In genomic region chr4:113610542-113610941, GRCh38 we compare ENCODE assay signal across 1 cellular context.
TF ChIP-seq lines count a peak whose summit lies in the region.

No MANE protein-coding gene starts in this region.

TF ChIP-seq in HEK293, 187 proteins besides CTCF, POLR2A, EP300 and RAD21 (continued from another document):
- TF ChIP-seq, protein P1, sequence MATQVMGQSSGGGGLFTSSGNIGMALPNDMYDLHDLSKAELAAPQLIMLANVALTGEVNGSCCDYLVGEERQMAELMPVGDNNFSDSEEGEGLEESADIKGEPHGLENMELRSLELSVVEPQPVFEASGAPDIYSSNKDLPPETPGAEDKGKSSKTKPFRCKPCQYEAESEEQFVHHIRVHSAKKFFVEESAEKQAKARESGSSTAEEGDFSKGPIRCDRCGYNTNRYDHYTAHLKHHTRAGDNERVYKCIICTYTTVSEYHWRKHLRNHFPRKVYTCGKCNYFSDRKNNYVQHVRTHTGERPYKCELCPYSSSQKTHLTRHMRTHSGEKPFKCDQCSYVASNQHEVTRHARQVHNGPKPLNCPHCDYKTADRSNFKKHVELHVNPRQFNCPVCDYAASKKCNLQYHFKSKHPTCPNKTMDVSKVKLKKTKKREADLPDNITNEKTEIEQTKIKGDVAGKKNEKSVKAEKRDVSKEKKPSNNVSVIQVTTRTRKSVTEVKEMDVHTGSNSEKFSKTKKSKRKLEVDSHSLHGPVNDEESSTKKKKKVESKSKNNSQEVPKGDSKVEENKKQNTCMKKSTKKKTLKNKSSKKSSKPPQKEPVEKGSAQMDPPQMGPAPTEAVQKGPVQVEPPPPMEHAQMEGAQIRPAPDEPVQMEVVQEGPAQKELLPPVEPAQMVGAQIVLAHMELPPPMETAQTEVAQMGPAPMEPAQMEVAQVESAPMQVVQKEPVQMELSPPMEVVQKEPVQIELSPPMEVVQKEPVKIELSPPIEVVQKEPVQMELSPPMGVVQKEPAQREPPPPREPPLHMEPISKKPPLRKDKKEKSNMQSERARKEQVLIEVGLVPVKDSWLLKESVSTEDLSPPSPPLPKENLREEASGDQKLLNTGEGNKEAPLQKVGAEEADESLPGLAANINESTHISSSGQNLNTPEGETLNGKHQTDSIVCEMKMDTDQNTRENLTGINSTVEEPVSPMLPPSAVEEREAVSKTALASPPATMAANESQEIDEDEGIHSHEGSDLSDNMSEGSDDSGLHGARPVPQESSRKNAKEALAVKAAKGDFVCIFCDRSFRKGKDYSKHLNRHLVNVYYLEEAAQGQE (tag by site-specific recombination; IDR thresholded peaks at IDR 0.05) = no peak
